8 cellular contexts compared by ENCODE assay signal in genomic region chr7:135169141-135169935, GRCh38.
DNase-seq lines count a peak whose midpoint lies in the region; ATAC-seq and TF ChIP-seq lines count a peak whose summit lies in the region.

No MANE protein-coding gene starts in this region.

- peaks cover 18% of the 10 kb centered on the region for H3K4me1 ChIP-seq in neuron (ENCODE audit: insufficient read depth, low read length)

- H3K27me3 ChIP-seq in neuron (ENCODE audit: insufficient read depth, low read length): no peaks in the 10 kb centered on the region

- ATAC-seq in GM21825 (IDR thresholded peaks at IDR 0.05; ENCODE audit: unreplicated experiment): peak; percentile 39

- H2AFZ ChIP-seq in neuron (ENCODE audit: low read depth, low read length): no peak overlapping the region

- H3K9me3 ChIP-seq in neuron (ENCODE audit: low read length): no peaks in the 10 kb centered on the region

- H3K4me3 ChIP-seq in neuron (ENCODE audit: low read length): peak overlapping the region; percentile 74

- peaks cover 45% of the 10 kb centered on the region for H3K36me3 ChIP-seq in neuron (ENCODE audit: insufficient read depth, low read length)

- peak; percentile 93 for TF ChIP-seq CTCF in GM12874 (IDR thresholded peaks at IDR 0.05; ENCODE audit: insufficient read depth, low read depth, low read length)

- peak; percentile 56 to 71 for DNase-seq in Kasumi-1 (lab: John Stamatoyannopoulos, UW)
- peak; percentile 70 to 81 for DNase-seq in activated CD4-positive, alpha-beta T cell treated with anti-CD3 and anti-CD28 coated beads, Interleukin-2, amount 50 U/mL, for 48 hours
- peak; percentile 82 for DNase-seq in erythroblast (lab: John Stamatoyannopoulos, UW)
- DNase-seq in NCI-H2107 (lab: John Stamatoyannopoulos, UW): no peak
- no peak for DNase-seq in dedifferentiated amniotic fluid mesenchymal stem cell (ENCODE audit: extremely low spot score)

- TF ChIP-seq POLR2A in erythroblast (IDR thresholded peaks at IDR 0.05; ENCODE audit: low read length): no peak

Comparison
In these comparisons a context has a peak if more than half of its experiments do, and no peak if none do; other contexts are left out.
1. DNase-seq: peak in Kasumi-1 (2 of 2), activated CD4-positive, alpha-beta T cell treated with anti-CD3 and anti-CD28 coated beads, Interleukin-2, amount 50 U/mL, for 48 hours (2 of 2) and erythroblast (2 of 2); none in NCI-H2107 (single experiment) and dedifferentiated amniotic fluid mesenchymal stem cell (single experiment).